In genomic region chr6:100078509-100078908, GRCh38 we compare ENCODE assay signal across 8 cellular contexts.
DNase-seq lines count a peak whose midpoint lies in the region; ATAC-seq and TF ChIP-seq lines count a peak whose summit lies in the region.
"Had no signal": no experiment of that assay in that cellular context is flagged by ENCODE, and none has a peak within 500 bp of the region (broad histone marks: within the 10 kb centered on the region; RNA-seq: fewer than 3 reads in every experiment).

No MANE protein-coding gene starts in this region.

- H3K27ac ChIP-seq in neuronal stem cell (replicated peaks; ENCODE audit: low read length) (no peak overlapping the region), spleen (no peak overlapping the region), colonic mucosa (no peak overlapping the region)
- H3K27ac ChIP-seq in CD4-positive, alpha-beta memory T cell (ENCODE audit: low read depth, low read length), result no peak overlapping the region
- H3K27ac ChIP-seq: left ventricle myocardium inferior had no signal

- H3K36me3 ChIP-seq in neuronal stem cell (replicated peaks in 1 of 2; ENCODE audit: control insufficient read depth in 2 of 2, insufficient read depth in 2 of 2, low read length in 2 of 2) (no peaks in the 10 kb centered on the region), spleen (no peaks in the 10 kb centered on the region), colonic mucosa (no peaks in the 10 kb centered on the region)
- no peaks in the 10 kb centered on the region for H3K36me3 ChIP-seq in CD4-positive, alpha-beta memory T cell (ENCODE audit: insufficient read depth, low read length)
- H3K36me3 ChIP-seq: left ventricle myocardium inferior had no signal

- TF ChIP-seq POLR2A in spleen (IDR thresholded peaks at IDR 0.05), result no peak

- peaks cover 7% of the 10 kb centered on the region for H3K27me3 Mint-ChIP-seq in brain
- peaks cover 2 to 4% of the 10 kb centered on the region in 2 donors for H3K27me3 Mint-ChIP-seq in CD4-positive, alpha-beta memory T cell

- H3K4me1 ChIP-seq in neuronal stem cell (ENCODE audit: control insufficient read depth in 2 of 2, insufficient read depth in 1 of 2, low read depth in 1 of 2, low read length in 2 of 2) (no peaks in the 10 kb centered on the region), spleen (no peaks in the 10 kb centered on the region), colonic mucosa (no peaks in the 10 kb centered on the region)
- no peaks in the 10 kb centered on the region for H3K4me1 ChIP-seq in CD4-positive, alpha-beta memory T cell (ENCODE audit: insufficient read depth, low read length)
- H3K4me1 ChIP-seq: left ventricle myocardium inferior had no signal

- H3K4me2 ChIP-seq in neuronal stem cell (ENCODE audit: insufficient read depth, low read length, poor library complexity, severe bottlenecking), result no peak overlapping the region

- no peak overlapping the region for H3K9ac ChIP-seq in neuronal stem cell (ENCODE audit: low read depth, low read length, poor library complexity)
- no peak overlapping the region for H3K9ac ChIP-seq in colonic mucosa (ENCODE audit: low read depth in 2 of 2, low read length in 2 of 2)

- H2AK5ac ChIP-seq in neuronal stem cell (ENCODE audit: low read depth, low read length), result no peak overlapping the region

- no peaks in the 10 kb centered on the region for H3K36me3 Mint-ChIP-seq in brain
- no peaks in the 10 kb centered on the region for H3K36me3 Mint-ChIP-seq in CD4-positive, alpha-beta memory T cell

- intact Hi-C loops in spleen (cut with DNase I; ENCODE audit: low total_unique reads) (no loop called here), colonic mucosa (cut with DNase I) (no loop called here)
- intact Hi-C loops in CD4-positive, alpha-beta memory T cell (cut with micrococcal nuclease), result no loop called here

- peak overlapping the region; percentile 17 for H2AFZ ChIP-seq in neuronal stem cell (ENCODE audit: low read length)

- H4K91ac ChIP-seq in neuronal stem cell (ENCODE audit: low read depth, low read length, poor library complexity), result no peak overlapping the region

- H3K23ac ChIP-seq in neuronal stem cell (ENCODE audit: low read depth, low read length, poor library complexity), result no peak overlapping the region

- CTCF ChIA-PET in CD4-positive, alpha-beta memory T cell (lab: Charles Lee; ENCODE audit: partially characterized antibody), result no interaction called here

- H3K27me3 ChIP-seq in neuronal stem cell (ENCODE audit: control insufficient read depth in 3 of 3, insufficient read depth in 3 of 3, low read depth in 1 of 3, low read length in 3 of 3) (no peaks in the 10 kb centered on the region), spleen (replicated peaks in 1 of 7) (no peaks in the 10 kb centered on the region), colonic mucosa (no peaks in the 10 kb centered on the region)
- no peaks in the 10 kb centered on the region for H3K27me3 ChIP-seq in CD4-positive, alpha-beta memory T cell (ENCODE audit: insufficient read depth, low read length)

- H3K27ac Mint-ChIP-seq in brain, result no peak overlapping the region
- H3K27ac Mint-ChIP-seq in CD4-positive, alpha-beta memory T cell, result no peak overlapping the region

- no peaks in the 10 kb centered on the region for H3K4me1 Mint-ChIP-seq in brain
- H3K4me1 Mint-ChIP-seq in CD4-positive, alpha-beta memory T cell, result no peaks in the 10 kb centered on the region

- no peak overlapping the region for H2BK120ac ChIP-seq in neuronal stem cell (ENCODE audit: low read depth, low read length)

- TF ChIP-seq CTCF in GM12872 (IDR thresholded peaks at IDR 0.05; ENCODE audit: insufficient read depth, low read depth, low read length) (peak; percentile 69), brain (conservative IDR thresholded peaks at IDR 0.05) (peak; percentile 30 to 41), spleen (IDR thresholded peaks at IDR 0.05 in 8 of 11, conservative IDR thresholded peaks at IDR 0.05 in 3 of 11) (no peak), colonic mucosa (IDR thresholded peaks at IDR 0.05) (no peak)

- H3K4me3 Mint-ChIP-seq in brain, result no peak overlapping the region
- H3K4me3 Mint-ChIP-seq in CD4-positive, alpha-beta memory T cell, result no peak overlapping the region

- no peak overlapping the region for H3K18ac ChIP-seq in neuronal stem cell (ENCODE audit: low read length)

- no peaks in the 10 kb centered on the region for H3K9me3 ChIP-seq in neuronal stem cell (replicated peaks in 1 of 2; ENCODE audit: control insufficient read depth in 2 of 2, insufficient read depth in 1 of 2, low read depth in 1 of 2, low read length in 2 of 2)
- no peaks in the 10 kb centered on the region for H3K9me3 ChIP-seq in spleen
- no peaks in the 10 kb centered on the region for H3K9me3 ChIP-seq in colonic mucosa
- H3K9me3 ChIP-seq in CD4-positive, alpha-beta memory T cell (ENCODE audit: control insufficient read depth in 1 of 2, low read length in 2 of 2), result no peaks in the 10 kb centered on the region
- H3K9me3 ChIP-seq: left ventricle myocardium inferior had no signal

- no peak overlapping the region for H2BK5ac ChIP-seq in neuronal stem cell (ENCODE audit: low read length)

- H3K4me3 ChIP-seq in neuronal stem cell (ENCODE audit: low read length in 2 of 2) (no peak overlapping the region), spleen (no peak overlapping the region), colonic mucosa (no peak overlapping the region)
- no peak overlapping the region for H3K4me3 ChIP-seq in CD4-positive, alpha-beta memory T cell (ENCODE audit: low read length in 2 of 2)
- H3K4me3 ChIP-seq: left ventricle myocardium inferior had no signal

- no peak overlapping the region for H3K4ac ChIP-seq in neuronal stem cell (ENCODE audit: low read length)

- no peaks in the 10 kb centered on the region for H3K79me1 ChIP-seq in neuronal stem cell (ENCODE audit: low read depth, low read length)

- DNase-seq in neuronal stem cell (ENCODE audit: low spot score), result peak; percentile 8
- DNase-seq in spleen, result no peak
- no peak for DNase-seq in colonic mucosa
- DNase-seq in CD4-positive, alpha-beta memory T cell, result no peak
- DNase-seq: left ventricle myocardium inferior had no signal

- no peak overlapping the region for H2BK12ac ChIP-seq in neuronal stem cell (ENCODE audit: low read length)

- no peaks in the 10 kb centered on the region for H3K9me3 Mint-ChIP-seq in brain
- peaks cover 0 to 2% (median 0%) of the 10 kb centered on the region in 8 donors for H3K9me3 Mint-ChIP-seq in CD4-positive, alpha-beta memory T cell

- no peak overlapping the region for H2BK15ac ChIP-seq in neuronal stem cell (ENCODE audit: low read length)

- POLR2A ChIA-PET in CD4-positive, alpha-beta memory T cell (lab: Charles Lee; ENCODE audit: partially characterized antibody), result no interaction called here

- H3K14ac ChIP-seq in neuronal stem cell (ENCODE audit: low read length), result no peak overlapping the region

- peak; percentile 66 for ATAC-seq in HG03571 (IDR thresholded peaks at IDR 0.05; ENCODE audit: unreplicated experiment)

- no CpG with 5 or more reads among the region's 5 CpGs for WGBS in neuronal stem cell (ENCODE audit: extremely low coverage in 2 of 2, insufficient read length in 2 of 2, insufficient replicate concordance in 1 of 2), 2 donors
- WGBS in spleen, 5 donors, result 54 to 66% (median 66%) methylated on average over 5 of the region's 5 CpGs

- no peak overlapping the region for H4K8ac ChIP-seq in neuronal stem cell (ENCODE audit: low read depth, low read length)

Comparison
In these comparisons a context has a peak if more than half of its experiments do, and no peak if none do; other contexts are left out.
1. CTCF ChIP-seq: peak in GM12872 (single experiment) and brain (2 of 2); none in spleen (0 of 11) and colonic mucosa (single experiment).